16 cellular contexts compared by ENCODE assay signal in genomic region chr1:233081686-233082085, GRCh38.
DNase-seq lines count a peak whose midpoint lies in the region; ATAC-seq and TF ChIP-seq lines count a peak whose summit lies in the region.
"Had no signal": no experiment of that assay in that cellular context is flagged by ENCODE, and none has a peak within 500 bp of the region (broad histone marks: within the 10 kb centered on the region; RNA-seq: fewer than 3 reads in every experiment).

No MANE protein-coding gene starts in this region.

- DNase-seq in ELF-1 (ENCODE audit: low read depth, low spot score) (peak; percentile 86), NCI-H146 treated with DMSO at 0.1 percent for 48 hours (lab: John Stamatoyannopoulos, UW; ENCODE audit: unreplicated experiment) (peak; percentile 31), endothelial cell (ENCODE audit: low spot score) (peak; percentile 13), neural crest cell (ENCODE audit: low read depth, low spot score) (peak; percentile 21), T-helper 17 cell (no peak)
- DNase-seq in activated CD4-positive, alpha-beta T cell treated with anti-CD3 and anti-CD28 coated beads for 1 hour, result no peak
- DNase-seq: activated T-cell treated with anti-CD3 and anti-CD28 coated beads, Interleukin-2, amount 50 U/mL, for 24 hours; aorta; effector memory CD8-positive, alpha-beta T cell; heart right ventricle; left ventricle myocardium inferior; NCI-H1436; NCI-H526 treated with DMSO at 0.1 percent for 48 hours; spleen had no signal

- H3K27me3 Mint-ChIP-seq in endothelial cell (ENCODE audit: unreplicated experiment), result no peaks in the 10 kb centered on the region
- H3K27me3 Mint-ChIP-seq in neural crest cell (ENCODE audit: low read depth), result no peaks in the 10 kb centered on the region
- H3K27me3 Mint-ChIP-seq in T-helper 17 cell, result no peaks in the 10 kb centered on the region
- H3K27me3 Mint-ChIP-seq: activated T-cell treated with anti-CD3 and anti-CD28 coated beads, Interleukin-2, amount 50 U/mL, for 24 hours; effector memory CD8-positive, alpha-beta T cell had no signal

- no peak for ATAC-seq in HG03469 (IDR thresholded peaks at IDR 0.05; ENCODE audit: unreplicated experiment)
- no peak for ATAC-seq in HG03135 (IDR thresholded peaks at IDR 0.05; ENCODE audit: unreplicated experiment)
- ATAC-seq in T-helper 17 cell, result no peak
- ATAC-seq: effector memory CD8-positive, alpha-beta T cell; heart right ventricle had no signal

- H3K27ac Mint-ChIP-seq in endothelial cell (ENCODE audit: unreplicated experiment) (peak overlapping the region; percentile 5), neural crest cell (ENCODE audit: unreplicated experiment) (peak overlapping the region; percentile 5), T-helper 17 cell (no peak overlapping the region)
- H3K27ac Mint-ChIP-seq: activated T-cell treated with anti-CD3 and anti-CD28 coated beads, Interleukin-2, amount 50 U/mL, for 24 hours; effector memory CD8-positive, alpha-beta T cell had no signal

- peaks cover 12% of the 10 kb centered on the region for H3K36me3 Mint-ChIP-seq in endothelial cell (ENCODE audit: low read depth, unreplicated experiment)
- H3K36me3 Mint-ChIP-seq in neural crest cell (ENCODE audit: low read depth), result no peaks in the 10 kb centered on the region
- H3K36me3 Mint-ChIP-seq in T-helper 17 cell (ENCODE audit: low read depth), result peaks cover 4% of the 10 kb centered on the region

- TF ChIP-seq CTCF in endothelial cell (IDR thresholded peaks at IDR 0.05; ENCODE audit: unreplicated experiment) (no peak), neural crest cell (conservative IDR thresholded peaks at IDR 0.05) (no peak)

- H3K4me3 Mint-ChIP-seq in endothelial cell (ENCODE audit: unreplicated experiment) (no peak overlapping the region), neural crest cell (no peak overlapping the region), T-helper 17 cell (no peak overlapping the region)
- H3K4me3 Mint-ChIP-seq: activated T-cell treated with anti-CD3 and anti-CD28 coated beads, Interleukin-2, amount 50 U/mL, for 24 hours; effector memory CD8-positive, alpha-beta T cell had no signal

- H3K4me1 Mint-ChIP-seq in endothelial cell (ENCODE audit: unreplicated experiment) (peaks cover 20% of the 10 kb centered on the region), neural crest cell (peaks cover 31% of the 10 kb centered on the region), T-helper 17 cell (peaks cover 2% of the 10 kb centered on the region)

- H3K9me3 ChIP-seq in T-helper 17 cell (ENCODE audit: control insufficient read depth, low read length, poor library complexity, severe bottlenecking), result no peaks in the 10 kb centered on the region
- H3K9me3 ChIP-seq: heart right ventricle, left ventricle myocardium inferior, spleen had no signal

- no peaks in the 10 kb centered on the region for H3K9me3 Mint-ChIP-seq in endothelial cell (ENCODE audit: unreplicated experiment)
- no peaks in the 10 kb centered on the region for H3K9me3 Mint-ChIP-seq in neural crest cell
- H3K9me3 Mint-ChIP-seq: activated T-cell treated with anti-CD3 and anti-CD28 coated beads, Interleukin-2, amount 50 U/mL, for 24 hours; effector memory CD8-positive, alpha-beta T cell had no signal

Comparison
In these comparisons a context has a peak if more than half of its experiments do, and no peak if none do; other contexts are left out.
1. DNase-seq: peak in ELF-1 (single experiment), NCI-H146 treated with DMSO at 0.1 percent for 48 hours (single experiment), endothelial cell (single experiment) and neural crest cell (single experiment); none in activated CD4-positive, alpha-beta T cell treated with anti-CD3 and anti-CD28 coated beads for 1 hour (single experiment) and T-helper 17 cell (0 of 3).